ENCODE assay signal across 16 cellular contexts in genomic region chr2:134722728-134723127, GRCh38. TPM values are rescaled to one million over a fixed set of nuclear protein-coding genes. Genes with fewer than 3 reads are reported as not detected.
A peak's percentile ranks its signal among the peaks of the same experiment; 100 is the strongest.
DNase-seq lines count a peak whose midpoint lies in the region; ATAC-seq and TF ChIP-seq lines count a peak whose summit lies in the region.
"Had no signal": no experiment of that assay in that cellular context is flagged by ENCODE, and none has a peak within 500 bp of the region (broad histone marks: within the 10 kb centered on the region; RNA-seq: fewer than 3 reads in every experiment).

No MANE protein-coding gene starts in this region.

- H3K4me3 ChIP-seq in BE2C (ENCODE audit: low read depth, low read length) = no peak overlapping the region
- no peak overlapping the region for H3K4me3 ChIP-seq in HFF-Myc (replicated peaks; ENCODE audit: low read depth, low read length)
- no peak overlapping the region for H3K4me3 ChIP-seq in fibroblast of the aortic adventitia (ENCODE audit: low read depth, low read length)
- H3K4me3 ChIP-seq: body of pancreas, thyroid gland had no signal

- DNase-seq in BE2C (no peak), HFF-Myc (ENCODE audit: extremely low read depth, low read depth) (no peak), fibroblast of the aortic adventitia (ENCODE audit: low read depth) (no peak), KG1 (lab: John Stamatoyannopoulos, UW) (no peak)
- DNase-seq: body of pancreas; effector memory CD4-positive, alpha-beta T cell; left colon; NCI-H1930; SHP77; stimulated activated CD4-positive, alpha-beta T cell treated with anti-CD3 and anti-CD28 coated beads, Interleukin-2, amount 100 ng/mL, for 24 hours; thyroid gland had no signal

- H3K4me1 ChIP-seq in BE2C = no peaks in the 10 kb centered on the region

- TF ChIP-seq CTCF in BE2C (IDR thresholded peaks at IDR 0.05; ENCODE audit: low read depth, low read length) (peak; percentile 35), HFF-Myc (IDR thresholded peaks at IDR 0.05; ENCODE audit: low read depth, low read length, missing control alignments) (peak; percentile 21), VCaP (conservative IDR thresholded peaks at IDR 0.05) (peak; percentile 30), fibroblast of the aortic adventitia (IDR thresholded peaks at IDR 0.05; ENCODE audit: insufficient read depth, low read length) (peak; percentile 25)

- no peaks in the 10 kb centered on the region for H3K9me3 ChIP-seq in BE2C
- H3K9me3 ChIP-seq: body of pancreas, thyroid gland had no signal

- peaks cover 23% of the 10 kb centered on the region for H3K27me3 ChIP-seq in BE2C
- H3K27me3 ChIP-seq: body of pancreas had no signal

- no peaks in the 10 kb centered on the region for H3K36me3 ChIP-seq in BE2C
- H3K36me3 ChIP-seq: thyroid gland had no signal

- ATAC-seq in HG03571 (IDR thresholded peaks at IDR 0.05; ENCODE audit: unreplicated experiment) (no peak), HG03097 (IDR thresholded peaks at IDR 0.05; ENCODE audit: low FRiP score, unreplicated experiment) (no peak), GM21526 (IDR thresholded peaks at IDR 0.05; ENCODE audit: low FRiP score, unreplicated experiment) (no peak)
- ATAC-seq: body of pancreas, left colon had no signal

- H3K27ac ChIP-seq in VCaP = no peak overlapping the region
- H3K27ac ChIP-seq: body of pancreas, thyroid gland had no signal

RNA-seq across cellular contexts. Expression of gene TMEM163, which starts 3.9 kb away (rescaled TPM):
- not detected for polyA plus RNA-seq in BE2C (2012; ENCODE audit: insufficient read depth, insufficient read length, low read depth)
- total RNA-seq in fibroblast of the aortic adventitia (ENCODE audit: low replicate concordance) = not detected in 2 replicates
- total RNA-seq: myocyte had no signal
